ENCODE assay signal across 1 cellular context in genomic region chr12:6787309-6787708, GRCh38.
TF ChIP-seq lines count a peak whose summit lies in the region.

No MANE protein-coding gene starts in this region.

TF ChIP-seq in A549, 52 proteins besides CTCF, POLR2A, EP300 and RAD21 (continued from another document):
- TF ChIP-seq, protein P1, sequence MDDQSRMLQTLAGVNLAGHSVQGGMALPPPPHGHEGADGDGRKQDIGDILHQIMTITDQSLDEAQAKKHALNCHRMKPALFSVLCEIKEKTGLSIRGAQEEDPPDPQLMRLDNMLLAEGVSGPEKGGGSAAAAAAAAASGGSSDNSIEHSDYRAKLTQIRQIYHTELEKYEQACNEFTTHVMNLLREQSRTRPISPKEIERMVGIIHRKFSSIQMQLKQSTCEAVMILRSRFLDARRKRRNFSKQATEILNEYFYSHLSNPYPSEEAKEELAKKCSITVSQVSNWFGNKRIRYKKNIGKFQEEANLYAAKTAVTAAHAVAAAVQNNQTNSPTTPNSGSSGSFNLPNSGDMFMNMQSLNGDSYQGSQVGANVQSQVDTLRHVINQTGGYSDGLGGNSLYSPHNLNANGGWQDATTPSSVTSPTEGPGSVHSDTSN (IDR thresholded peaks at IDR 0.05), result no peak
- TF ChIP-seq BHLHE40 (IDR thresholded peaks at IDR 0.05; ENCODE audit: low read depth, low read length) (no peak), MAFK (IDR thresholded peaks at IDR 0.05; ENCODE audit: partially characterized antibody) (peak; percentile 90), ELK1 (IDR thresholded peaks at IDR 0.05; ENCODE audit: low read depth, low read length) (no peak)
